Comparison of ENCODE assay signal across 24 cellular contexts in the genomic region with DNA sequence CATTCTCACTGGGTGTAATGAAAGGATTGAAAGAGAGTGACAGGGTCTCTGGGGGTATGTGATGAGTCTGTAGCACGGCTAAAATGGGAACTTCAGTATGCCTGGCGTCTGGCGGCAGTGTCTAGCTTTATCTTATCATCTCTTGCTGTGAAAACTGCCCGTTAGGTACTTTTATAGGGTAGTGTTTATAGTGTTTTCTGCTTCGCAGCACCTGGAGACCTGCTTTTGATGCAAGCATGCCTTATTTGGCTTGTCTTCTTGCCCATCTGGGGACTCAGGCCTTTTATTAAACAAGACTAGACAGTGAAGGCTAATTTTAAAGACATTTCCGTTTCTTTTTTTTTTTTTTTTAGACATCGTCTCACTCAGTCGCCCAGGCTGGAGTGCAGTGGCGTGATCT. TPM values are rescaled to one million over a fixed set of nuclear protein-coding genes. Genes with fewer than 3 reads are reported as not detected.
"Had no signal": no experiment of that assay in that cellular context is flagged by ENCODE, and none has a peak within 500 bp of the region (broad histone marks: within the 10 kb centered on the region; RNA-seq: fewer than 3 reads in every experiment).

No MANE protein-coding gene starts in this region.

- H3K4me3 ChIP-seq: ascending aorta, coronary artery, gastrocnemius medialis, heart left ventricle, lung, suprapubic skin, transverse colon, uterus had no signal

- H3K27me3 ChIP-seq: ascending aorta, gastrocnemius medialis, heart left ventricle, suprapubic skin, transverse colon, uterus had no signal

- H3K36me3 ChIP-seq: uterus had no signal

- H2AFZ ChIP-seq: parathyroid adenoma had no signal

- DNase-seq: activated CD4-positive, alpha-beta T cell treated with anti-CD3 and anti-CD28 coated beads, Interleukin-2, amount 10 ng/mL, durations not matched to agents 7 days and 5 days; activated CD8-positive, alpha-beta memory T cell treated with anti-CD3 and anti-CD28 coated beads for 24 hours; activated CD8-positive, alpha-beta memory T cell treated with anti-CD3 and anti-CD28 coated beads, Interleukin-2, amount 50 U/mL, for 48 hours; activated effector memory CD4-positive, alpha-beta T cell treated with Interleukin-2 at 50 U/mL for 16 hours; activated T-cell treated with anti-CD3 and anti-CD28 coated beads, Interleukin-2, amount 50 U/mL, for 48 hours; gastrocnemius medialis; kidney; stimulated activated CD8-positive, alpha-beta memory T cell treated with anti-CD3 and anti-CD28 coated beads, Interleukin-4, amount 100 ng/mL, for 48 hours; transverse colon; uterus had no signal

- H3K4me1 Mint-ChIP-seq: activated CD4-positive, alpha-beta T cell treated with anti-CD3 and anti-CD28 coated beads, Interleukin-2, amount 10 ng/mL, durations not matched to agents 7 days and 5 days; activated naive CD4-positive, alpha-beta T cell treated with anti-CD3 and anti-CD28 coated beads, Interleukin-2, amount 50 U/mL, for 24 hours; central memory CD8-positive, alpha-beta T cell; mesothelial cell of epicardium had no signal

- H3K27ac ChIP-seq: ascending aorta, coronary artery, gastrocnemius medialis, heart left ventricle, parathyroid adenoma, suprapubic skin, transverse colon, uterus had no signal

- ATAC-seq: activated CD4-positive, CD25-positive, alpha-beta regulatory T cell treated with anti-CD3 and anti-CD28 coated beads, Interleukin-2, amount 50 U/mL, for 24 hours; gastrocnemius medialis; heart left ventricle; left lobe of liver; natural killer cell treated with Interleukin-12 subunit alpha and Interleukin-12 subunit beta and Interleukin-15 and Interleukin-18, amount 100 ng/mL, for 72 hours had no signal

- H3K9me3 Mint-ChIP-seq: activated CD4-positive, alpha-beta T cell treated with anti-CD3 and anti-CD28 coated beads, Interleukin-2, amount 10 ng/mL, durations not matched to agents 7 days and 5 days; activated naive CD4-positive, alpha-beta T cell treated with anti-CD3 and anti-CD28 coated beads, Interleukin-2, amount 50 U/mL, for 24 hours; central memory CD8-positive, alpha-beta T cell; mesothelial cell of epicardium; natural killer cell treated with Interleukin-12 subunit alpha and Interleukin-12 subunit beta and Interleukin-15 and Interleukin-18, amount 100 ng/mL, for 72 hours; stimulated activated naive CD8-positive, alpha-beta T cell treated with anti-CD3 and anti-CD28 coated beads, Interleukin-15, Interleukin-2, amounts not matched to agents 100 ng/mL and 50 ng/mL, for 24 hours had no signal

- H3K9ac ChIP-seq: parathyroid adenoma had no signal

- H3K27ac Mint-ChIP-seq: activated CD4-positive, alpha-beta T cell treated with anti-CD3 and anti-CD28 coated beads, Interleukin-2, amount 10 ng/mL, durations not matched to agents 7 days and 5 days; mesothelial cell of epicardium; natural killer cell treated with Interleukin-12 subunit alpha and Interleukin-12 subunit beta and Interleukin-15 and Interleukin-18, amount 100 ng/mL, for 72 hours; stimulated activated naive CD8-positive, alpha-beta T cell treated with anti-CD3 and anti-CD28 coated beads, Interleukin-15, Interleukin-2, amounts not matched to agents 100 ng/mL and 50 ng/mL, for 24 hours had no signal

- H3K4me3 Mint-ChIP-seq: activated CD4-positive, alpha-beta T cell treated with anti-CD3 and anti-CD28 coated beads, Interleukin-2, amount 10 ng/mL, durations not matched to agents 7 days and 5 days; activated naive CD4-positive, alpha-beta T cell treated with anti-CD3 and anti-CD28 coated beads, Interleukin-2, amount 50 U/mL, for 24 hours; central memory CD8-positive, alpha-beta T cell; mesothelial cell of epicardium; natural killer cell treated with Interleukin-12 subunit alpha and Interleukin-12 subunit beta and Interleukin-15 and Interleukin-18, amount 100 ng/mL, for 72 hours; stimulated activated naive CD8-positive, alpha-beta T cell treated with anti-CD3 and anti-CD28 coated beads, Interleukin-15, Interleukin-2, amounts not matched to agents 100 ng/mL and 50 ng/mL, for 24 hours had no signal

- FAIRE-seq: kidney, TTC549 had no signal

- H3K9me3 ChIP-seq: ascending aorta, gastrocnemius medialis, heart left ventricle, suprapubic skin, transverse colon, uterus had no signal

- H3K79me2 ChIP-seq: parathyroid adenoma had no signal

- H3K27me3 Mint-ChIP-seq: activated CD4-positive, alpha-beta T cell treated with anti-CD3 and anti-CD28 coated beads, Interleukin-2, amount 10 ng/mL, durations not matched to agents 7 days and 5 days; activated naive CD4-positive, alpha-beta T cell treated with anti-CD3 and anti-CD28 coated beads, Interleukin-2, amount 50 U/mL, for 24 hours; central memory CD8-positive, alpha-beta T cell; natural killer cell treated with Interleukin-12 subunit alpha and Interleukin-12 subunit beta and Interleukin-15 and Interleukin-18, amount 100 ng/mL, for 72 hours; stimulated activated naive CD8-positive, alpha-beta T cell treated with anti-CD3 and anti-CD28 coated beads, Interleukin-15, Interleukin-2, amounts not matched to agents 100 ng/mL and 50 ng/mL, for 24 hours had no signal

- H3K4me1 ChIP-seq: ascending aorta, gastrocnemius medialis, heart left ventricle, parathyroid adenoma, suprapubic skin, transverse colon, uterus had no signal

RNA-seq across cellular contexts. Expression of a gene that starts 36.3 kb away (rescaled TPM):
- total RNA-seq: natural killer cell treated with Interleukin-12 subunit alpha and Interleukin-12 subunit beta and Interleukin-15 and Interleukin-18, amount 100 ng/mL, for 72 hours had no signal
